ENCODE assay signal across 17 cellular contexts in the genomic region with DNA sequence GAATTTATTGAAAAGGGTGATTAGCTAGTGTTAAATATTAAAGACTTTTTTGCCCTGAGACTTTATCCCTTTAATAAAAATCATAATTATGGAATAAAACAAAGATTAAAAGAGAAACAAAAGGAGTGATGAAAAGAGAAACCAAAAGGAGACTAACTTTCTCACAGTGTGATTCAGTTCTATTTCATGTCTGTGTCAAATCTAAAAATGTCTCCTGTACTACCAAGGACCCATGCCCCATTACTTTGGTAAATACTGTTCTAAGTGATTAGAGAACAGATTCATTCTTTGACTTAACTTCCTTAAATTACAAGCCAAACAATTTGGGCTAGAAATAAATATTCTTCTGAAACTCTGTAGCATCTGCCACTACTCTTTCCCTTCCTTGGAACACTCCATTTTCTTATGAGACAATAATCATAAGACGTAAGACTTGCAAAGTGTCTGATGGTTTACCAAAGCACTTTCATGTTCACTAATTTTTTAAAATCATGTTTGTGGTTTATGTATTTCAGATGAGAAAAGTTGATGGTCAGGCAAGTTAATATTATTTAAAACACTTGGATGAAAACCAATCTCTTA.
DNase-seq lines count a peak whose midpoint lies in the region; ATAC-seq, FAIRE-seq and TF ChIP-seq lines count a peak whose summit lies in the region.
"Had no signal": no experiment of that assay in that cellular context is flagged by ENCODE, and none has a peak within 500 bp of the region (broad histone marks: within the 10 kb centered on the region; RNA-seq: fewer than 3 reads in every experiment).

No MANE protein-coding gene starts in this region.

- CTCF ChIA-PET in GM12878 (lab: Yijun Ruan, JAX): interaction anchor here (0.9 to 1.7 kb wide), 5 partner anchors 11 to 706 kb away, joined by 3 to 7 read pairs (median 5); no protein-coding TSS in a partner anchor

- ATAC-seq in GM18508 (IDR thresholded peaks at IDR 0.05; ENCODE audit: insufficient read depth, unreplicated experiment): peak; percentile 49
- ATAC-seq in GM19467 (IDR thresholded peaks at IDR 0.05; ENCODE audit: unreplicated experiment): peak; percentile 52
- ATAC-seq in HG02885 (IDR thresholded peaks at IDR 0.05; ENCODE audit: poor library complexity, unreplicated experiment): peak; percentile 61
- ATAC-seq in GM12878: peak; percentile 85
- ATAC-seq in left cardiac atrium: no peak
- ATAC-seq: sciatic nerve had no signal

- intact Hi-C loops in GM12878 (cut with micrococcal nuclease; ENCODE audit: unreplicated experiment): no loop called here
- intact Hi-C loops in transverse colon (cut with DNase I; ENCODE audit: low total_unique reads): no loop called here
- intact Hi-C loops in left cardiac atrium (cut with DNase I): no loop called here

- TSS peak; percentile 2 for BruUV-seq in GM12878 (replicated peaks; lab: Mats Ljungman, UMichigan)

- no peaks in the 10 kb centered on the region for H3K79me2 ChIP-seq in GM12878 (ENCODE audit: control insufficient read depth, insufficient read depth, low read length)

- peaks cover 18% of the 10 kb centered on the region for H3K4me1 ChIP-seq in GM12878 (ENCODE audit: control insufficient read depth, insufficient read depth, low read length)
- no peaks in the 10 kb centered on the region for H3K4me1 ChIP-seq in transverse colon
- H3K4me1 ChIP-seq: breast epithelium had no signal

- peak overlapping the region; percentile 62 for H2AFZ ChIP-seq in GM12878 (ENCODE audit: control insufficient read depth, low read depth, low read length)

- TF ChIP-seq EP300 in GM12878 (IDR thresholded peaks at IDR 0.05; ENCODE audit: borderline replicate concordance in 1 of 2, control insufficient read depth in 1 of 2, low read depth in 2 of 2, low read length in 2 of 2): no peak
- no peak for TF ChIP-seq EP300 in transverse colon (IDR thresholded peaks at IDR 0.05; ENCODE audit: low read depth)

- no peak for TF ChIP-seq RAD21 in GM12878 (IDR thresholded peaks at IDR 0.05; ENCODE audit: insufficient read depth, low read depth, low read length)

- H3K27ac ChIP-seq in GM12878 (ENCODE audit: control insufficient read depth, insufficient read depth): peak overlapping the region; percentile 46
- H3K27ac ChIP-seq in transverse colon: no peak overlapping the region
- H3K27ac ChIP-seq: breast epithelium had no signal

- POLR2A ChIA-PET in GM12878 (lab: Charles Lee): interaction anchor here (1.0 to 1.2 kb wide), 2 partner anchors 100 to 321 kb away, joined by 3 read pairs; no protein-coding TSS in a partner anchor

- H3K27me3 ChIP-seq in GM12878 (replicated peaks in 1 of 2; ENCODE audit: control insufficient read depth in 2 of 2, insufficient read depth in 2 of 2, low read length in 1 of 2): no peaks in the 10 kb centered on the region
- no peaks in the 10 kb centered on the region for H3K27me3 ChIP-seq in transverse colon
- H3K27me3 ChIP-seq: breast epithelium had no signal

- H4K20me1 ChIP-seq in GM12878 (ENCODE audit: control insufficient read depth, insufficient read depth): no peaks in the 10 kb centered on the region

- WGBS in GM12878 (ENCODE audit: insufficient coverage, insufficient replicate concordance, low lambda C conversion rate, missing lambda C conversion rate): 0% methylated on average over 1 of the region's 1 CpG
- 55 to 93% methylated on average over 1 of the region's 1 CpG for WGBS in transverse colon (ENCODE audit: low coverage in 1 of 2), 2 donors

- peak overlapping the region; percentile 34 for H3K4me2 ChIP-seq in GM12878 (ENCODE audit: control insufficient read depth, insufficient read depth)

- SMC1A ChIA-PET in GM12878 (lab: Charles Lee; ENCODE audit: uncharacterized antibody, unreplicated experiment): interaction anchor here (0.6 to 3.6 kb wide), 17 partner anchors 9 to 949 kb away, joined by 3 to 15 read pairs (median 3); no protein-coding TSS in a partner anchor

- FAIRE-seq in GM12878 (lab: Jason Lieb, UNC): peak; percentile 64

- H3K9me3 ChIP-seq in GM12878 (replicated peaks; ENCODE audit: control insufficient read depth, insufficient read depth, low read length): no peaks in the 10 kb centered on the region
- H3K9me3 ChIP-seq in transverse colon: no peaks in the 10 kb centered on the region
- H3K9me3 ChIP-seq: breast epithelium had no signal

- TF ChIP-seq POLR2A in GM12878 (IDR thresholded peaks at IDR 0.05; ENCODE audit: low read depth, low read length) (no peak), transverse colon (IDR thresholded peaks at IDR 0.05) (no peak)

- DNase-seq in GM12878 (ENCODE audit: low read depth, low spot score) (peak; percentile 28), NCI-H1048 (lab: John Stamatoyannopoulos, UW) (no peak), transverse colon (no peak), left cardiac atrium (no peak), anterior cingulate cortex (lab: John Stamatoyannopoulos, UW) (no peak)
- DNase-seq: activated naive CD4-positive, alpha-beta T cell treated with anti-CD3 and anti-CD28 coated beads, Interleukin-2, amount 10 ng/mL, durations not matched to agents 7 days and 5 days; DND-41; effector CD4-positive, alpha-beta T cell; mesenchymal stem cell; NCI-H2081 treated with DMSO at 0.1 percent for 48 hours; stimulated activated CD4-positive, alpha-beta T cell treated with anti-CD3 and anti-CD28 coated beads, Interleukin-4, amount 100 ng/mL, for 4 hours; stimulated activated naive CD4-positive, alpha-beta T cell treated with Interleukin-2 at 50 U/mL for 16 hours had no signal

- no peak overlapping the region for H3K4me3 ChIP-seq in GM12878
- H3K4me3 ChIP-seq in transverse colon: no peak overlapping the region
- H3K4me3 ChIP-seq: breast epithelium had no signal

- H3K36me3 ChIP-seq in GM12878 (ENCODE audit: control insufficient read depth in 2 of 2, insufficient read depth in 2 of 2, low read length in 1 of 2) (peaks cover 0 to 6% of the 10 kb centered on the region in 2 experiments; a peak in 2 of 4 replicates), transverse colon (no peaks in the 10 kb centered on the region)
- H3K36me3 ChIP-seq: breast epithelium had no signal

- RAD21 ChIA-PET in GM12878 (lab: Charles Lee; ENCODE audit: unreplicated experiment): interaction anchor here (0.7 to 2.9 kb wide), 10 partner anchors 31 to 326 kb away, joined by 3 to 11 read pairs (median 3); no protein-coding TSS in a partner anchor

- in situ Hi-C loops in GM12878 (cut with MboI): no loop called here
- in situ Hi-C loops in transverse colon (cut with MboI; ENCODE audit: low pct_ligation_motif_present in 1 of 4, low pct_unique_long_range_greater_than_20kb in 1 of 4, low sequenced_read_pairs in 3 of 4): no loop called here

- H3K9ac ChIP-seq in GM12878 (ENCODE audit: control insufficient read depth, insufficient read depth, low read length): no peak overlapping the region

- TF ChIP-seq CTCF in GM12878 (IDR thresholded peaks at IDR 0.05 in 2 of 3, conservative IDR thresholded peaks at IDR 0.05 in 1 of 3; ENCODE audit: control insufficient read depth in 2 of 3, extremely low read depth in 1 of 3, insufficient read depth in 1 of 3, low read depth in 3 of 3, low read length in 3 of 3) (no peak), transverse colon (IDR thresholded peaks at IDR 0.05) (no peak)

TF ChIP-seq in GM12878, 131 proteins besides CTCF, POLR2A, EP300 and RAD21 (continues in another document):
- no peak for TF ChIP-seq CBX5 (IDR thresholded peaks at IDR 0.05; ENCODE audit: low read depth)
- no peak for TF ChIP-seq BCL11A (IDR thresholded peaks at IDR 0.05; ENCODE audit: low read depth, low read length)
- TF ChIP-seq BRCA1 (IDR thresholded peaks at IDR 0.05; ENCODE audit: low read depth, low read length): no peak
- TF ChIP-seq RUNX3 (IDR thresholded peaks at IDR 0.05; ENCODE audit: low read length): peak; percentile 39; the same call in 1 of the 2 replicates
- no peak; the same call in 1 of the 2 replicates for TF ChIP-seq IKZF1 (conservative IDR thresholded peaks at IDR 0.05)
- no peak for TF ChIP-seq SMARCA5 (IDR thresholded peaks at IDR 0.05)
- no peak for TF ChIP-seq ZNF207 (IDR thresholded peaks at IDR 0.05; ENCODE audit: borderline replicate concordance)
- TF ChIP-seq BACH1 (IDR thresholded peaks at IDR 0.05; ENCODE audit: borderline replicate concordance): no peak
- 0 out of 2 replicates have a peak, but pooled peaks have one; percentile 24 for TF ChIP-seq YY1 (IDR thresholded peaks at IDR 0.05; ENCODE audit: low read depth, low read length)
- no peak for TF ChIP-seq TBL1XR1 (IDR thresholded peaks at IDR 0.05; ENCODE audit: low read depth, low read length)
- TF ChIP-seq MTA2 (IDR thresholded peaks at IDR 0.05; ENCODE audit: low read depth): peak; percentile 29; the same call in 1 of the 2 replicates
- TF ChIP-seq, protein P1, sequence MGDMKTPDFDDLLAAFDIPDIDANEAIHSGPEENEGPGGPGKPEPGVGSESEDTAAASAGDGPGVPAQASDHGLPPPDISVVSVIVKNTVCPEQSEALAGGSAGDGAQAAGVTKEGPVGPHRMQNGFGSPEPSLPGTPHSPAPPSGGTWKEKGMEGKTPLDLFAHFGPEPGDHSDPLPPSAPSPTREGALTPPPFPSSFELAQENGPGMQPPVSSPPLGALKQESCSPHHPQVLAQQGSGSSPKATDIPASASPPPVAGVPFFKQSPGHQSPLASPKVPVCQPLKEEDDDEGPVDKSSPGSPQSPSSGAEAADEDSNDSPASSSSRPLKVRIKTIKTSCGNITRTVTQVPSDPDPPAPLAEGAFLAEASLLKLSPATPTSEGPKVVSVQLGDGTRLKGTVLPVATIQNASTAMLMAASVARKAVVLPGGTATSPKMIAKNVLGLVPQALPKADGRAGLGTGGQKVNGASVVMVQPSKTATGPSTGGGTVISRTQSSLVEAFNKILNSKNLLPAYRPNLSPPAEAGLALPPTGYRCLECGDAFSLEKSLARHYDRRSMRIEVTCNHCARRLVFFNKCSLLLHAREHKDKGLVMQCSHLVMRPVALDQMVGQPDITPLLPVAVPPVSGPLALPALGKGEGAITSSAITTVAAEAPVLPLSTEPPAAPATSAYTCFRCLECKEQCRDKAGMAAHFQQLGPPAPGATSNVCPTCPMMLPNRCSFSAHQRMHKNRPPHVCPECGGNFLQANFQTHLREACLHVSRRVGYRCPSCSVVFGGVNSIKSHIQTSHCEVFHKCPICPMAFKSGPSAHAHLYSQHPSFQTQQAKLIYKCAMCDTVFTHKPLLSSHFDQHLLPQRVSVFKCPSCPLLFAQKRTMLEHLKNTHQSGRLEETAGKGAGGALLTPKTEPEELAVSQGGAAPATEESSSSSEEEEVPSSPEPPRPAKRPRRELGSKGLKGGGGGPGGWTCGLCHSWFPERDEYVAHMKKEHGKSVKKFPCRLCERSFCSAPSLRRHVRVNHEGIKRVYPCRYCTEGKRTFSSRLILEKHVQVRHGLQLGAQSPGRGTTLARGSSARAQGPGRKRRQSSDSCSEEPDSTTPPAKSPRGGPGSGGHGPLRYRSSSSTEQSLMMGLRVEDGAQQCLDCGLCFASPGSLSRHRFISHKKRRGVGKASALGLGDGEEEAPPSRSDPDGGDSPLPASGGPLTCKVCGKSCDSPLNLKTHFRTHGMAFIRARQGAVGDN (IDR thresholded peaks at IDR 0.05): peak; percentile 86
- TF ChIP-seq MEF2B (IDR thresholded peaks at IDR 0.05; ENCODE audit: partially characterized antibody, poor library complexity, severe bottlenecking): peak; percentile 34
- no peak for TF ChIP-seq POLR2AphosphoS5 (IDR thresholded peaks at IDR 0.05; ENCODE audit: low read length)

Comparison
In these comparisons a context has a peak if more than half of its experiments do, and no peak if none do; other contexts are left out.
1. ATAC-seq: peak in GM18508 (single experiment), GM19467 (single experiment), HG02885 (single experiment) and GM12878 (single experiment); none in left cardiac atrium (0 of 2).